In the genomic region with DNA sequence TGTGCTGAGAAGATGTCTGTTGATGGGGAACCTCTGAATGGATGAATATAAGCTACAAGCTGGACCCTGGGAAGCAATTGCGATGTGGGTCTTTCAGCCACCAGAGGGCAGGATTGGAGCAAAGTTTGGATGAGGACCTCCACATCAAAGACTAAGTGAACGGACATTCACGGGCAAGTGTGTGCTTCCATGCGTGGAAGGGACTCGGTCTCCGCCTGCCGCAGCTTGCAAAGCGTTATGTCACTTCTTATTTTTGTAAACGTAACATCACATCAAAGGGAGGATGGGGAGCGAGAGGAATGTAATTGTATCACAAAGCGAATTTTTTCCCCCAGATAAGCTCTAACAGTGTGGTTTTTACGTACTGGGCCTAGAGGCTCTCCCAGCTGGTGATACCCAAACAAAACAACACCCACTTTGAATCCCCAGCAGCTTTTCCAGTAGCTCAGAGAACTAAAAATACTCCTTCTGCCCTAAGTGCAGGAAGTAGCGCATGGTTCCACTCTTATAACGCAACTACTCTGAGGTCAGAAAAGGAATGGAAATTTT, we compare ENCODE assay signal across 7 cellular contexts.
A peak's percentile ranks its signal among the peaks of the same experiment; 100 is the strongest.
DNase-seq lines count a peak whose midpoint lies in the region; ATAC-seq, FAIRE-seq and TF ChIP-seq lines count a peak whose summit lies in the region.

No MANE protein-coding gene starts in this region.

- peak; percentile 74 to 75 for TF ChIP-seq RAD21 in K562 (CRISPR knock-in tag; conservative IDR thresholded peaks at IDR 0.05 in 1 of 2, IDR thresholded peaks at IDR 0.05 in 1 of 2)

- H3K9me3 ChIP-seq in K562 (replicated peaks; ENCODE audit: control insufficient read depth, insufficient read depth, low read depth, low read length) (no peaks in the 10 kb centered on the region), iPS DF 6.9 (ENCODE audit: control insufficient read depth, insufficient read depth, low read length) (no peaks in the 10 kb centered on the region), sigmoid colon (no peaks in the 10 kb centered on the region)

- TF ChIP-seq EP300 in K562 (IDR thresholded peaks at IDR 0.05; ENCODE audit: low read length) (no peak), sigmoid colon (IDR thresholded peaks at IDR 0.05) (no peak)

- no peak overlapping the region for H2AFZ ChIP-seq in K562 (ENCODE audit: low read depth, low read length)

- no peak overlapping the region for H3K9ac ChIP-seq in K562 (ENCODE audit: insufficient read depth in 1 of 2, low read depth in 2 of 2, low read length in 2 of 2)

- TF ChIP-seq CTCF in GM13977 (IDR thresholded peaks at IDR 0.05; ENCODE audit: extremely low read depth, insufficient read depth, missing control alignments) = peak; percentile 80
- TF ChIP-seq CTCF in K562 (IDR thresholded peaks at IDR 0.05 in 2 of 3, conservative IDR thresholded peaks at IDR 0.05 in 1 of 3; ENCODE audit: insufficient read depth in 2 of 3, low read depth in 1 of 3, low read length in 3 of 3) = peak; percentile 60 to 64 (median 63)
- TF ChIP-seq CTCF in sigmoid colon (IDR thresholded peaks at IDR 0.05) = peak; percentile 53 to 76 (median 72)

- DNase-seq in GM13977 (ENCODE audit: low spot score) = peak; percentile 88
- peak; percentile 74 for DNase-seq in NCI-H146 treated with DMSO at 0.1 percent for 48 hours (lab: John Stamatoyannopoulos, UW; ENCODE audit: unreplicated experiment)
- peak; percentile 41 for DNase-seq in T-helper 9 cell
- peak; percentile 49 to 62 (median 52) for DNase-seq in K562 (ENCODE audit: extremely low read depth in 1 of 4, low spot score in 3 of 4)
- peak; percentile 71 for DNase-seq in iPS DF 6.9 (ENCODE audit: low read depth, low spot score)
- DNase-seq in sigmoid colon = peak; percentile 90

- H3K27ac ChIP-seq in K562 (ENCODE audit: extremely low read depth, low read depth, low read length) (no peak overlapping the region), iPS DF 6.9 (ENCODE audit: low read length) (no peak overlapping the region), sigmoid colon (peak overlapping the region; percentile 8 to 50 (median 30))

- no peaks in the 10 kb centered on the region for H4K20me1 ChIP-seq in K562 (replicated peaks; ENCODE audit: control insufficient read depth, insufficient read depth, low read length)

- no peaks in the 10 kb centered on the region for H3K9me1 ChIP-seq in K562 (ENCODE audit: control insufficient read depth, insufficient read depth, low read length)

- H3K27me3 ChIP-seq in K562 (ENCODE audit: control insufficient read depth in 2 of 2, insufficient read depth in 2 of 2, low read length in 2 of 2) = peaks cover 0 to 16% of the 10 kb centered on the region in 2 experiments; a peak in 3 of 5 replicates
- no peaks in the 10 kb centered on the region for H3K27me3 ChIP-seq in iPS DF 6.9 (ENCODE audit: control insufficient read depth, insufficient read depth, low read length)
- no peaks in the 10 kb centered on the region for H3K27me3 ChIP-seq in sigmoid colon

- intact Hi-C loops in K562 (cut with micrococcal nuclease) = loop anchor here (1.0 to 10.0 kb wide), 5 partner anchors 133 to 599 kb away; no protein-coding TSS in a partner anchor
- intact Hi-C loops in sigmoid colon (cut with DNase I) = loop anchor here (1.0 to 5.0 kb wide), 6 partner anchors 101 to 823 kb away; partner anchors contain the start of gene AFAP1L2

- in situ Hi-C loops in GM13977 (cut with MboI; ENCODE audit: low pct_unique_long_range_greater_than_20kb, low sequenced_read_pairs, unreplicated experiment) = loop anchor here (10.0 kb wide), 1 partner anchor 161 kb away; no protein-coding TSS in a partner anchor
- in situ Hi-C loops in K562 (cut with MboI) = no loop called here

- H3K4me3 ChIP-seq in K562 (no peak overlapping the region), iPS DF 6.9 (ENCODE audit: low read length) (peak overlapping the region; percentile 66; the same call in 1 of the 2 replicates), sigmoid colon (peak overlapping the region in 3 of 4 donors; percentile 20 to 35 (median 34))

- BruUV-seq in K562 (replicated peaks; lab: Mats Ljungman, UMichigan) = no TSS peak

- FAIRE-seq in K562 (lab: Jason Lieb, UNC) = peak; percentile 78

- ATAC-seq in HG02852 (IDR thresholded peaks at IDR 0.05; ENCODE audit: unreplicated experiment) (peak; percentile 74), K562 (peak; percentile 89)

- WGBS in K562 (ENCODE audit: insufficient coverage, low coverage, missing lambda C conversion rate) = 22% methylated on average over 10 of the region's 14 CpGs
- no CpG with 5 or more reads among the region's 14 CpGs for WGBS in iPS DF 6.9 (ENCODE audit: insufficient coverage, insufficient read length)
- 1 to 2% methylated on average over 14 of the region's 14 CpGs for WGBS in sigmoid colon, 2 donors

- TF ChIP-seq POLR2A in K562 (conservative IDR thresholded peaks at IDR 0.05) (no peak), sigmoid colon (IDR thresholded peaks at IDR 0.05) (no peak)

- no peak overlapping the region for H3K4me2 ChIP-seq in K562 (ENCODE audit: insufficient read depth, low read length)

- H3K36me3 ChIP-seq in K562 (ENCODE audit: control insufficient read depth, insufficient read depth, low read length) (no peaks in the 10 kb centered on the region), iPS DF 6.9 (ENCODE audit: control insufficient read depth, insufficient read depth, low read length) (no peaks in the 10 kb centered on the region), sigmoid colon (peaks cover 0 to 15% (median 2%) of the 10 kb centered on the region in 4 donors)

- no peaks in the 10 kb centered on the region for H3K4me1 ChIP-seq in K562 (replicated peaks in 1 of 2; ENCODE audit: control insufficient read depth in 2 of 2, insufficient read depth in 2 of 2, low read length in 2 of 2)
- no peaks in the 10 kb centered on the region; the same call in 1 of the 2 replicates for H3K4me1 ChIP-seq in iPS DF 6.9 (ENCODE audit: control insufficient read depth, insufficient read depth, low read length)
- H3K4me1 ChIP-seq in sigmoid colon = peaks cover 0 to 17% (median 11%) of the 10 kb centered on the region in 4 donors

- POLR2A ChIA-PET in K562 (lab: Yijun Ruan, JAX) = interaction anchor here (0.6 to 0.7 kb wide), 2 partner anchors 102 to 398 kb away, joined by 3 read pairs; no protein-coding TSS in a partner anchor

- no peaks in the 10 kb centered on the region for H3K79me2 ChIP-seq in K562 (ENCODE audit: control insufficient read depth, insufficient read depth, low read length)

- CTCF ChIA-PET in K562 (lab: Yijun Ruan, JAX; ENCODE audit: low intra/inter-chr PET ratio) = no interaction called here

TF ChIP-seq in K562, 482 proteins besides CTCF, POLR2A, EP300 and RAD21:
- TF ChIP-seq CC2D1A (IDR thresholded peaks at IDR 0.05) (no peak), NR1H2 (CRISPR knock-in tag; IDR thresholded peaks at IDR 0.05) (no peak), ZNF707 (CRISPR knock-in tag; conservative IDR thresholded peaks at IDR 0.05) (no peak), STAG1 (CRISPR knock-in tag; IDR thresholded peaks at IDR 0.05; ENCODE audit: borderline replicate concordance) (no peak; the same call in 1 of the 2 replicates), SMC3 (conservative IDR thresholded peaks at IDR 0.05; ENCODE audit: insufficient read depth, low read depth, low read length) (peak; percentile 62), MEF2A (IDR thresholded peaks at IDR 0.05; ENCODE audit: control insufficient read depth, low read depth, low read length) (no peak), YY1 (IDR thresholded peaks at IDR 0.05; ENCODE audit: borderline replicate concordance in 1 of 3, control insufficient read depth in 1 of 3, extremely low read depth in 1 of 3, insufficient read depth in 3 of 3, insufficient read length in 1 of 3, insufficient replicate concordance in 2 of 3, low read depth in 1 of 3, low read length in 2 of 3) (peak in 1 of 3 experiments; percentile 13), KLF1 (tag; IDR thresholded peaks at IDR 0.05) (no peak), TCF7 (IDR thresholded peaks at IDR 0.05; ENCODE audit: borderline replicate concordance) (0 out of 2 replicates have a peak, but pooled peaks have one; percentile 47), FOXM1 (IDR thresholded peaks at IDR 0.05; ENCODE audit: low read depth) (no peak), FOXM1 (CRISPR knock-in tag; IDR thresholded peaks at IDR 0.05; ENCODE audit: low read depth) (no peak), ZNF23 (CRISPR knock-in tag; IDR thresholded peaks at IDR 0.05) (no peak)
- TF ChIP-seq, protein P1, sequence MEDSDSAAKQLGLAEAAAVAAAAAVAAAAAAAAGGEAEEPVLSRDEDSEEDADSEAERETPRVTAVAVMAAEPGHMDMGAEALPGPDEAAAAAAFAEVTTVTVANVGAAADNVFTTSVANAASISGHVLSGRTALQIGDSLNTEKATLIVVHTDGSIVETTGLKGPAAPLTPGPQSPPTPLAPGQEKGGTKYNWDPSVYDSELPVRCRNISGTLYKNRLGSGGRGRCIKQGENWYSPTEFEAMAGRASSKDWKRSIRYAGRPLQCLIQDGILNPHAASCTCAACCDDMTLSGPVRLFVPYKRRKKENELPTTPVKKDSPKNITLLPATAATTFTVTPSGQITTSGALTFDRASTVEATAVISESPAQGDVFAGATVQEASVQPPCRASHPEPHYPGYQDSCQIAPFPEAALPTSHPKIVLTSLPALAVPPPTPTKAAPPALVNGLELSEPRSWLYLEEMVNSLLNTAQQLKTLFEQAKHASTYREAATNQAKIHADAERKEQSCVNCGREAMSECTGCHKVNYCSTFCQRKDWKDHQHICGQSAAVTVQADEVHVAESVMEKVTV (CRISPR knock-in tag; IDR thresholded peaks at IDR 0.05) = peak; percentile 65

Comparison
In these comparisons a context has a peak if more than half of its experiments do, and no peak if none do; other contexts are left out.
1. H3K27ac ChIP-seq: peak in sigmoid colon (4 of 4); none in K562 (single experiment) and iPS DF 6.9 (single experiment).
2. Peak in every context shown above with its lines, with median percentiles within 50 percentile points of each other: DNase-seq and CTCF ChIP-seq.